28 cellular contexts compared by ENCODE assay signal in the genomic region with DNA sequence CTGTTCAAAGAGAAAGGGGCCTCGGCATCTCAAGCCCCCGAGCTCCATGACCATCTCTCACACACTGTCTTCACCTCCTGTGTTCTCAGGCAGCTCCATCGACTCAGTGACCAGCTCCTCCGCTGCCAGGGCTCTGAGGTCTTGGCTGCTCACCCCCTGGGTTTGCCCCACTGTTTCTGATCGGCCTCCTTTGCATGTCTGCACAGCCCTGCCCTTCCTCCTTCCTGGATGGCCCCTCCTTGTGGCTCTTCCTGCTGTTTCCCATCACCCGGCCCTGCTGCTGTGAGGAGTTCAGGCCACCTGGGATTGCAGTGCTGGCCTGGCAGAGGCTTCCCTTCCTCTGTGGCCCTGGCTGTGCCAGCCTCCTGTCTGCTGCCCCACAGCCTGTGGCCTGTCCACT. TPM values are rescaled to one million over a fixed set of nuclear protein-coding genes. Genes with fewer than 3 reads are reported as not detected.
"Had no signal": no experiment of that assay in that cellular context is flagged by ENCODE, and none has a peak within 500 bp of the region (broad histone marks: within the 10 kb centered on the region; RNA-seq: fewer than 3 reads in every experiment).

No MANE protein-coding gene starts in this region.

- ATAC-seq: activated CD4-positive, alpha-beta T cell treated with anti-CD3 and anti-CD28 coated beads for 36 hours; T-cell had no signal

- H3K4me3 ChIP-seq: breast epithelium, PC-9, SK-N-MC had no signal

- H2AFZ ChIP-seq: PC-9 had no signal

- H3K36me3 ChIP-seq: breast epithelium had no signal

- DNase-seq: activated CD4-positive, alpha-beta memory T cell treated with anti-CD3 and anti-CD28 coated beads, Interleukin-2, amount 10 ng/mL, durations not matched to agents 7 days and 5 days; activated CD4-positive, alpha-beta T cell treated with anti-CD3 and anti-CD28 coated beads for 36 hours; activated CD4-positive, alpha-beta T cell treated with anti-CD3 and anti-CD28 coated beads, Interleukin-2, amount 50 U/mL, for 1 hour; activated gamma-delta T cell treated with Interleukin-2 at 50 U/mL for 16 hours; activated naive CD4-positive, alpha-beta T cell treated with anti-CD3 and anti-CD28 coated beads, Interleukin-2, amount 10 ng/mL, durations not matched to agents 7 days and 5 days; activated naive CD8-positive, alpha-beta T cell treated with anti-CD3 and anti-CD28 coated beads for 36 hours; activated T-cell treated with anti-CD3 and anti-CD28 coated beads for 4 hours; activated T-cell treated with anti-CD3 and anti-CD28 coated beads, Interleukin-2, amount 50 U/mL, for 48 hours; caudate nucleus; Karpas-422; MM.1S; NCI-H1105 treated with DMSO at 0.1 percent for 48 hours; NCI-H146; NCI-H187 treated with DMSO at 0.1 percent for 48 hours; NCI-H2081 treated with DMSO at 0.1 percent for 48 hours; NCI-H446; NCI-H524; PC-9; SIG-M5; T-cell; T-helper 2 cell; T1000 had no signal

- H3K4me2 ChIP-seq: PC-9 had no signal

- H3K27ac ChIP-seq: breast epithelium, PC-9, SK-N-MC, VCaP had no signal

- H3K4me1 ChIP-seq: breast epithelium had no signal

RNA-seq across cellular contexts. Expression of gene PIWIL1, which starts 38.1 kb away (rescaled TPM):
- total RNA-seq: activated CD4-positive, alpha-beta memory T cell treated with anti-CD3 and anti-CD28 coated beads, Interleukin-2, amount 10 ng/mL, durations not matched to agents 7 days and 5 days; activated CD4-positive, alpha-beta T cell treated with anti-CD3 and anti-CD28 coated beads for 36 hours; activated CD8-positive, alpha-beta memory T cell treated with anti-CD3 and anti-CD28 coated beads for 36 hours; activated naive CD8-positive, alpha-beta T cell treated with anti-CD3 and anti-CD28 coated beads for 36 hours; activated T-helper 2 cell treated with anti-CD3 and anti-CD28 coated beads, Interferon-gamma antibody, Interleukin-2, Interleukin-4, amounts not matched to agents 10 μg/mL and 5 μg/mL and 100 μg/mL, durations not matched to agents 14 hours and 24 hours and 36 hours; PC-9; T-cell had no signal
- polyA plus RNA-seq: adipose tissue had no signal
